ENCODE assay signal across 22 cellular contexts in genomic region chr21:42490735-42491134, GRCh38. TPM values are rescaled to one million over a fixed set of nuclear protein-coding genes. Genes with fewer than 3 reads are reported as not detected.
"Had no signal": no experiment of that assay in that cellular context is flagged by ENCODE, and none has a peak within 500 bp of the region (broad histone marks: within the 10 kb centered on the region; RNA-seq: fewer than 3 reads in every experiment).

No MANE protein-coding gene starts in this region.

- H3K27ac ChIP-seq: gastroesophageal sphincter, neutrophil, ovary, prostate gland, spleen, thyroid gland, VCaP had no signal

- ATAC-seq: activated CD4-positive, CD25-positive, alpha-beta regulatory T cell treated with anti-CD3 and anti-CD28 coated beads, Interleukin-2, amount 50 U/mL, for 24 hours; activated naive CD8-positive, alpha-beta T cell treated with anti-CD3 and anti-CD28 coated beads, Interleukin-2, amount 50 U/mL, for 24 hours; gastroesophageal sphincter; left ventricle myocardium superior; stimulated activated naive CD8-positive, alpha-beta T cell treated with anti-CD3 and anti-CD28 coated beads, Interleukin-15, Interleukin-2, amounts not matched to agents 100 U/mL and 50 U/mL, for 24 hours had no signal

- H3K36me3 ChIP-seq: gastroesophageal sphincter, neutrophil, ovary, prostate gland, spleen, thyroid gland had no signal

- H3K4me3 ChIP-seq: gastroesophageal sphincter, ovary, prostate gland, spleen, thyroid gland had no signal

- H3K27me3 ChIP-seq: neutrophil, ovary, thyroid gland had no signal

- DNase-seq: activated CD4-positive, alpha-beta memory T cell treated with anti-CD3 and anti-CD28 coated beads, Interleukin-2, amount 10 ng/mL, durations not matched to agents 7 days and 5 days; activated CD4-positive, alpha-beta T cell treated with anti-CD3 and anti-CD28 coated beads, Interleukin-2, amount 10 ng/mL, durations not matched to agents 24 days and 14 days; activated effector memory CD4-positive, alpha-beta T cell treated with anti-CD3 and anti-CD28 coated beads, Interleukin-2, amount 50 U/mL, for 16 hours; activated naive CD4-positive, alpha-beta T cell treated with anti-CD3 and anti-CD28 coated beads, Interleukin-2, amount 10 ng/mL, durations not matched to agents 7 days and 5 days; activated naive CD8-positive, alpha-beta T cell treated with anti-CD3 and anti-CD28 coated beads, Interleukin-2, amount 50 U/mL, for 24 hours; cerebellar nuclear complex; cortex of kidney; endodermal cell; left ventricle myocardium superior; mammary epithelial cell; ovary; spleen; stimulated activated CD4-positive, alpha-beta T cell treated with anti-CD3 and anti-CD28 coated beads, Interleukin-4, amount 100 ng/mL, for 4 hours; stimulated activated naive CD8-positive, alpha-beta T cell treated with anti-CD3 and anti-CD28 coated beads, Interleukin-15, Interleukin-2, amounts not matched to agents 100 U/mL and 50 U/mL, for 24 hours; T-helper 9 cell; thyroid gland had no signal

- H3K4me1 ChIP-seq: prostate gland had no signal

- H3K9me3 ChIP-seq: gastroesophageal sphincter, neutrophil, ovary, prostate gland, spleen, thyroid gland had no signal

RNA-seq across cellular contexts. Expression of gene RSPH1, which starts 5.3 kb away (rescaled TPM):
- total RNA-seq: activated CD4-positive, alpha-beta memory T cell treated with anti-CD3 and anti-CD28 coated beads, Interleukin-2, amount 10 ng/mL, durations not matched to agents 7 days and 5 days; activated CD4-positive, alpha-beta T cell treated with anti-CD3 and anti-CD28 coated beads, Interleukin-2, amount 10 ng/mL, durations not matched to agents 24 days and 14 days; left ventricle myocardium superior; T-helper 1 cell treated with Interleukin-12 subunit alpha and Interleukin-12 subunit beta and Interleukin-4 antibody, amounts not matched to agents 30 ng/mL and 1 ng/mL, for 36 hours had no signal
